ENCODE assay signal across 26 cellular contexts in the genomic region with DNA sequence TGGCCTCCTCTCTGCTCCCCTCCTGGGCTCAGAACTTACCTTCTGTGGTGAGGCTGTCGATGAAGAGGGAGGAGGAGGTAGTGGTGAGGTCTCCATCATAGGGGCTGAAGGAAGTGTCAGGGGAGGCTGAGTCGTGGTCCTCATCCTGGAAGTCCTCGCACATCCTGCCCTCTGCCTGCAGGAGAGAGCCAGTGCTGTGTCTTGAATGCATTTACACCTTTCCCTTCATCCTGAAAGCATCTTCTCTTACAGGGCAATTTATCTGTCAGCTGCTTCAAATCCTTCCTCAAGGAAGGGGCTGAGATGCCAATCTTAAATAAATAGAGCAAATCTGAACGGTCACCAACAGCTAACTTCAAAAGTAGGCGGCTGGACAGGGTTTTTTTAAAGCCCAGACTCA.
DNase-seq lines count a peak whose midpoint lies in the region; ATAC-seq and TF ChIP-seq lines count a peak whose summit lies in the region.
"Had no signal": no experiment of that assay in that cellular context is flagged by ENCODE, and none has a peak within 500 bp of the region (broad histone marks: within the 10 kb centered on the region; RNA-seq: fewer than 3 reads in every experiment).

No MANE protein-coding gene starts in this region.

- no peak for ATAC-seq in activated CD8-positive, alpha-beta T cell treated with anti-CD3 and anti-CD28 coated beads, Interleukin-2, amount 10 ng/mL, durations not matched to agents 7 days and 5 days
- ATAC-seq in activated CD8-positive, alpha-beta T cell treated with anti-CD3 and anti-CD28 coated beads for 36 hours = no peak
- no peak for ATAC-seq in HG03565 (IDR thresholded peaks at IDR 0.05; ENCODE audit: unreplicated experiment)
- ATAC-seq: gastrocnemius medialis, left colon, upper lobe of right lung had no signal

- H3K79me2 ChIP-seq in neural progenitor cell (ENCODE audit: low read depth) = no peaks in the 10 kb centered on the region

- H3K9ac ChIP-seq in neural progenitor cell = no peak overlapping the region

- H3K4me1 Mint-ChIP-seq in activated CD8-positive, alpha-beta T cell treated with anti-CD3 and anti-CD28 coated beads, Interleukin-2, amount 10 ng/mL, durations not matched to agents 7 days and 5 days (ENCODE audit: low read depth) = peaks cover 14% of the 10 kb centered on the region
- peaks cover 3% of the 10 kb centered on the region for H3K4me1 Mint-ChIP-seq in activated CD8-positive, alpha-beta T cell treated with anti-CD3 and anti-CD28 coated beads for 36 hours (ENCODE audit: low read depth)
- peaks cover 16% of the 10 kb centered on the region for H3K4me1 Mint-ChIP-seq in neural progenitor cell
- H3K4me1 Mint-ChIP-seq: activated B cell treated with CpG ODN at 0.5 μM for 24 hours, CD14-positive monocyte had no signal

- H3K27me3 Mint-ChIP-seq in activated CD8-positive, alpha-beta T cell treated with anti-CD3 and anti-CD28 coated beads, Interleukin-2, amount 10 ng/mL, durations not matched to agents 7 days and 5 days (ENCODE audit: low read depth) = no peaks in the 10 kb centered on the region
- H3K27me3 Mint-ChIP-seq in activated CD8-positive, alpha-beta T cell treated with anti-CD3 and anti-CD28 coated beads for 36 hours = no peaks in the 10 kb centered on the region
- H3K27me3 Mint-ChIP-seq in neural progenitor cell (ENCODE audit: insufficient read depth, low read depth) = peaks cover 2% of the 10 kb centered on the region
- H3K27me3 Mint-ChIP-seq: activated B cell treated with CpG ODN at 0.5 μM for 24 hours; activated naive CD8-positive, alpha-beta T cell had no signal

- H3K4me3 ChIP-seq in LNCaP clone FGC (ENCODE audit: low read depth, low read length) = no peak overlapping the region
- H3K4me3 ChIP-seq in choroid plexus epithelial cell (ENCODE audit: low read depth, low read length) = no peak overlapping the region
- no peak overlapping the region for H3K4me3 ChIP-seq in neural progenitor cell
- H3K4me3 ChIP-seq: gastrocnemius medialis, prostate gland, SJCRH30, skin epidermis, upper lobe of right lung had no signal

- H3K36me3 Mint-ChIP-seq in activated CD8-positive, alpha-beta T cell treated with anti-CD3 and anti-CD28 coated beads, Interleukin-2, amount 10 ng/mL, durations not matched to agents 7 days and 5 days (ENCODE audit: low read depth) = no peaks in the 10 kb centered on the region
- no peaks in the 10 kb centered on the region for H3K36me3 Mint-ChIP-seq in activated CD8-positive, alpha-beta T cell treated with anti-CD3 and anti-CD28 coated beads for 36 hours (ENCODE audit: low read depth)
- no peaks in the 10 kb centered on the region for H3K36me3 Mint-ChIP-seq in neural progenitor cell

- H3K27ac Mint-ChIP-seq in activated CD8-positive, alpha-beta T cell treated with anti-CD3 and anti-CD28 coated beads, Interleukin-2, amount 10 ng/mL, durations not matched to agents 7 days and 5 days = peak overlapping the region; percentile 16
- H3K27ac Mint-ChIP-seq in activated CD8-positive, alpha-beta T cell treated with anti-CD3 and anti-CD28 coated beads for 36 hours = no peak overlapping the region
- H3K27ac Mint-ChIP-seq in neural progenitor cell = no peak overlapping the region
- H3K27ac Mint-ChIP-seq: activated B cell treated with CpG ODN at 0.5 μM for 24 hours; activated naive CD8-positive, alpha-beta T cell; activated T-helper 1 cell treated with anti-CD3 and anti-CD28 coated beads, Interleukin-12 subunit alpha, Interleukin-12 subunit beta, Interleukin-2, Interleukin-4 antibody, amounts not matched to agents 30 ng/mL and 10 ng/mL and 1 ng/mL, durations not matched to agents 14 hours and 24 hours and 36 hours; CD14-positive monocyte; dendritic cell treated with granulocyte-macrophage colony-stimulating factor and Interleukin-4, amounts not matched to agents 40 ng/mL and 50 ng/mL, for 4 days; nephron progenitor cell had no signal

- CTCF ChIA-PET in activated CD8-positive, alpha-beta T cell treated with anti-CD3 and anti-CD28 coated beads, Interleukin-2, amount 10 ng/mL, durations not matched to agents 7 days and 5 days (lab: Charles Lee) = interaction anchor here (0.8 to 3.1 kb wide), 4 partner anchors 12 to 97 kb away, joined by 3 to 16 read pairs (median 4); no protein-coding TSS in a partner anchor
- CTCF ChIA-PET in activated CD8-positive, alpha-beta T cell treated with anti-CD3 and anti-CD28 coated beads for 36 hours (lab: Charles Lee) = interaction anchor here (1.9 to 2.7 kb wide), 2 partner anchors 14 to 95 kb away, joined by 6 read pairs; no protein-coding TSS in a partner anchor

- no peaks in the 10 kb centered on the region for H3K9me3 ChIP-seq in neural progenitor cell (ENCODE audit: low read depth)
- H3K9me3 ChIP-seq: gastrocnemius medialis, prostate gland, SJCRH30, upper lobe of right lung had no signal

- peaks cover 14% of the 10 kb centered on the region for H3K4me1 ChIP-seq in neural progenitor cell
- H3K4me1 ChIP-seq: prostate gland had no signal

- H3F3A ChIP-seq in neural progenitor cell (ENCODE audit: low read depth) = no peaks in the 10 kb centered on the region

- H3K9me3 Mint-ChIP-seq in activated CD8-positive, alpha-beta T cell treated with anti-CD3 and anti-CD28 coated beads, Interleukin-2, amount 10 ng/mL, durations not matched to agents 7 days and 5 days (ENCODE audit: insufficient read depth) = no peaks in the 10 kb centered on the region
- no peaks in the 10 kb centered on the region for H3K9me3 Mint-ChIP-seq in activated CD8-positive, alpha-beta T cell treated with anti-CD3 and anti-CD28 coated beads for 36 hours
- no peaks in the 10 kb centered on the region for H3K9me3 Mint-ChIP-seq in neural progenitor cell
- H3K9me3 Mint-ChIP-seq: activated B cell treated with CpG ODN at 0.5 μM for 24 hours; activated T-helper 1 cell treated with anti-CD3 and anti-CD28 coated beads, Interleukin-12 subunit alpha, Interleukin-12 subunit beta, Interleukin-2, Interleukin-4 antibody, amounts not matched to agents 30 ng/mL and 10 ng/mL and 1 ng/mL, durations not matched to agents 14 hours and 24 hours and 36 hours; CD14-positive monocyte; dendritic cell treated with granulocyte-macrophage colony-stimulating factor and Interleukin-4, amounts not matched to agents 40 ng/mL and 50 ng/mL, for 4 days; nephron progenitor cell had no signal

- no peak for TF ChIP-seq CTCF in activated CD8-positive, alpha-beta T cell treated with anti-CD3 and anti-CD28 coated beads for 36 hours (IDR thresholded peaks at IDR 0.05)
- TF ChIP-seq CTCF in LNCaP clone FGC (IDR thresholded peaks at IDR 0.05; ENCODE audit: control insufficient read depth, extremely low read depth, insufficient read depth) = 0 out of 2 replicates have a peak, but pooled peaks have one; percentile 21
- peak; percentile 38 for TF ChIP-seq CTCF in choroid plexus epithelial cell (conservative IDR thresholded peaks at IDR 0.05; ENCODE audit: low read depth, low read length)
- TF ChIP-seq CTCF in neural progenitor cell (IDR thresholded peaks at IDR 0.05) = peak; percentile 20

- no peak overlapping the region for H3K4me2 ChIP-seq in neural progenitor cell

- intact Hi-C loops in activated CD8-positive, alpha-beta T cell treated with anti-CD3 and anti-CD28 coated beads for 36 hours (cut with micrococcal nuclease) = no loop called here

- no peak overlapping the region for H2AFZ ChIP-seq in neural progenitor cell (replicated peaks)

- H4K20me1 ChIP-seq in neural progenitor cell (ENCODE audit: low read depth) = no peaks in the 10 kb centered on the region

- no peak overlapping the region for H3K4me3 Mint-ChIP-seq in activated CD8-positive, alpha-beta T cell treated with anti-CD3 and anti-CD28 coated beads, Interleukin-2, amount 10 ng/mL, durations not matched to agents 7 days and 5 days
- no peak overlapping the region for H3K4me3 Mint-ChIP-seq in activated CD8-positive, alpha-beta T cell treated with anti-CD3 and anti-CD28 coated beads for 36 hours
- H3K4me3 Mint-ChIP-seq in neural progenitor cell = no peak overlapping the region
- H3K4me3 Mint-ChIP-seq: activated B cell treated with CpG ODN at 0.5 μM for 24 hours; activated naive CD8-positive, alpha-beta T cell; activated T-helper 1 cell treated with anti-CD3 and anti-CD28 coated beads, Interleukin-12 subunit alpha, Interleukin-12 subunit beta, Interleukin-2, Interleukin-4 antibody, amounts not matched to agents 30 ng/mL and 10 ng/mL and 1 ng/mL, durations not matched to agents 14 hours and 24 hours and 36 hours; CD14-positive monocyte; dendritic cell treated with granulocyte-macrophage colony-stimulating factor and Interleukin-4, amounts not matched to agents 40 ng/mL and 50 ng/mL, for 4 days; nephron progenitor cell had no signal

- no peak for DNase-seq in activated CD8-positive, alpha-beta T cell treated with anti-CD3 and anti-CD28 coated beads, Interleukin-2, amount 10 ng/mL, durations not matched to agents 7 days and 5 days
- no peak for DNase-seq in activated CD8-positive, alpha-beta T cell treated with anti-CD3 and anti-CD28 coated beads for 36 hours
- no peak for DNase-seq in LNCaP clone FGC (ENCODE audit: low read depth)
- DNase-seq in choroid plexus epithelial cell (ENCODE audit: low read depth) = no peak
- no peak for DNase-seq in neural progenitor cell (ENCODE audit: low spot score)
- DNase-seq in COR-L47 (lab: John Stamatoyannopoulos, UW) = no peak
- no peak for DNase-seq in GM19238 (ENCODE audit: insufficient read length, low spot score)
- DNase-seq: 8988T; activated B cell treated with CpG ODN at 0.5 μM for 24 hours; DMS 273 treated with DMSO at 0.1 percent for 48 hours; gastrocnemius medialis; GF-D8; left colon; NCI-H524 treated with DMSO at 0.1 percent for 48 hours; nephron progenitor cell; SJCRH30; stimulated activated CD4-positive, alpha-beta T cell treated with anti-CD3 and anti-CD28 coated beads, Interleukin-4, amount 100 ng/mL, for 1 hour; T-helper 2 cell; upper lobe of right lung had no signal

- no peaks in the 10 kb centered on the region for H3K36me3 ChIP-seq in neural progenitor cell
- H3K36me3 ChIP-seq: gastrocnemius medialis, prostate gland, SJCRH30, upper lobe of right lung had no signal

- POLR2A ChIA-PET in activated CD8-positive, alpha-beta T cell treated with anti-CD3 and anti-CD28 coated beads, Interleukin-2, amount 10 ng/mL, durations not matched to agents 7 days and 5 days (lab: Charles Lee) = no interaction called here
- POLR2A ChIA-PET in activated CD8-positive, alpha-beta T cell treated with anti-CD3 and anti-CD28 coated beads for 36 hours (lab: Charles Lee) = interaction anchor here (1.0 kb wide), 1 partner anchor 15 kb away, joined by 3 read pairs; no protein-coding TSS in a partner anchor

- no peak overlapping the region for H3K27ac ChIP-seq in neural progenitor cell
- H3K27ac ChIP-seq: gastrocnemius medialis, prostate gland, SJCRH30, skin epidermis, upper lobe of right lung had no signal

- H3K27me3 ChIP-seq in neural progenitor cell = no peaks in the 10 kb centered on the region
- H3K27me3 ChIP-seq: gastrocnemius medialis, SJCRH30, upper lobe of right lung had no signal
